9 cellular contexts compared by ENCODE assay signal in the genomic region with DNA sequence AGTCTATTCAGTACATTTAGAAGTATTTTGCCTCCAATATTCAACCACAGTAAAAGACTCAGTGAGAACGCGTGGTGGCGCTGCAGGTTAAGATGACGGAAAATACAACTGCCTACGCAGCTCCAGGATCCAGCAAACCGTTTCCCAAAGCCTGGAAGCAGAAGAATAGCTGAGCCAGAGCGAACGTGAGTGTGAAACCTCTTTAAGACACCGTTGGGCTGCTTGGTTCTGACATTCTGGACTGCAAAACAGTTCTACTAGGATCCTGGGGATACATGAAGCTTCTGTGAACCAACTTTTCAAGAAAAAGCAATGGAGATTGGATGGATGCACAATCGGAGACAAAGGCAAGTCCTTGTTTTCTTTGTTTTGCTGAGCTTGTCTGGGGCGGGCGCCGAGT. TPM values are rescaled to one million over a fixed set of nuclear protein-coding genes. Genes with fewer than 3 reads are reported as not detected.
DNase-seq lines count a peak whose midpoint lies in the region; ATAC-seq and TF ChIP-seq lines count a peak whose summit lies in the region.
"Had no signal": no experiment of that assay in that cellular context is flagged by ENCODE, and none has a peak within 500 bp of the region (broad histone marks: within the 10 kb centered on the region; RNA-seq: fewer than 3 reads in every experiment).

A gene (plus strand): TSS at position 140 of the 400 bp plus-strand sequence. CDS start 173 bp downstream, at position 313.

- no peaks in the 10 kb centered on the region for H3K4me1 ChIP-seq in cardiac muscle cell (ENCODE audit: low read depth)

- H3K36me3 Mint-ChIP-seq in brain = peaks cover 61% of the 10 kb centered on the region
- H3K36me3 Mint-ChIP-seq in CD4-positive, alpha-beta T cell (ENCODE audit: low read depth) = peaks cover 12% of the 10 kb centered on the region

- POLR2A ChIA-PET in CD4-positive, alpha-beta T cell (lab: Charles Lee) = no interaction called here

- no peak within 1 kb of the TSS for H3K27ac ChIP-seq in cardiac muscle cell
- no peak within 1 kb of the TSS for H3K27ac ChIP-seq in CD4-positive, alpha-beta T cell (ENCODE audit: low read depth, low read length)

- H3K27ac Mint-ChIP-seq in brain = peak within 1 kb of the TSS; percentile 70 to 98 (median 93)
- no peak within 1 kb of the TSS for H3K27ac Mint-ChIP-seq in CD4-positive, alpha-beta T cell

- no peaks in the 10 kb centered on the region for H3K36me3 ChIP-seq in cardiac muscle cell

- CTCF ChIA-PET in CD4-positive, alpha-beta T cell (lab: Charles Lee) = no interaction called here

- intact Hi-C loops in cardiac septum (cut with DNase I) = no loop called here
- intact Hi-C loops in CD4-positive, alpha-beta T cell (cut with DNase I, micrococcal nuclease) = no loop called here

- H3K4me1 Mint-ChIP-seq in brain = peaks cover 34% of the 10 kb centered on the region
- H3K4me1 Mint-ChIP-seq in CD4-positive, alpha-beta T cell (ENCODE audit: low read depth) = peaks cover 6% of the 10 kb centered on the region

- no peak for TF ChIP-seq CTCF in cardiac muscle cell (IDR thresholded peaks at IDR 0.05; ENCODE audit: low read depth, low read length)
- TF ChIP-seq CTCF in brain (conservative IDR thresholded peaks at IDR 0.05) = peak; percentile 58 to 66
- no peak for TF ChIP-seq CTCF in CD4-positive, alpha-beta T cell (IDR thresholded peaks at IDR 0.05)

- H3K4me3 ChIP-seq in cardiac muscle cell = no peak within 1 kb of the TSS

- H3K9me3 ChIP-seq in cardiac muscle cell (ENCODE audit: low read depth) = no peaks in the 10 kb centered on the region
- H3K9me3 ChIP-seq in CD4-positive, alpha-beta T cell (ENCODE audit: control insufficient read depth, low read length) = peaks cover 17% of the 10 kb centered on the region

- H3K4me3 Mint-ChIP-seq in brain = peak within 1 kb of the TSS; percentile 72 to 90 (median 89)
- no peak within 1 kb of the TSS for H3K4me3 Mint-ChIP-seq in CD4-positive, alpha-beta T cell

- no peaks in the 10 kb centered on the region for H3K27me3 ChIP-seq in cardiac muscle cell
- peaks cover 38% of the 10 kb centered on the region for H3K27me3 ChIP-seq in CD4-positive, alpha-beta T cell (ENCODE audit: control insufficient read depth, insufficient read depth, low read length)

- peaks cover 4% of the 10 kb centered on the region for H3K27me3 Mint-ChIP-seq in brain
- peaks cover 63% of the 10 kb centered on the region for H3K27me3 Mint-ChIP-seq in CD4-positive, alpha-beta T cell

- H3K9me3 Mint-ChIP-seq in brain = peaks cover 50 to 62% (median 53%) of the 10 kb centered on the region in 5 experiments
- H3K9me3 Mint-ChIP-seq in CD4-positive, alpha-beta T cell = peaks cover 15% of the 10 kb centered on the region

- DNase-seq in cardiac muscle cell (ENCODE audit: low read depth in 1 of 2, low spot score in 1 of 2) = peak; percentile 3 to 30
- no peak for DNase-seq in cardiac septum (ENCODE audit: low spot score)
- DNase-seq in left kidney (ENCODE audit: low read depth, low spot score) = peak; percentile 68
- no peak for DNase-seq in occipital lobe (lab: John Stamatoyannopoulos, UW)
- no peak for DNase-seq in SKM-1 (lab: John Stamatoyannopoulos, UW; ENCODE audit: unreplicated experiment)
- DNase-seq in stimulated activated CD4-positive, alpha-beta T cell treated with anti-CD3 and anti-CD28 coated beads, Interleukin-12 subunit alpha, Interleukin-12 subunit beta, amount 100 ng/mL, for 4 hours = no peak
- no peak for DNase-seq in CD4-positive, alpha-beta T cell
- DNase-seq: DND-41 had no signal

- ATAC-seq in CD4-positive, alpha-beta T cell (ENCODE audit: poor library complexity) = no peak

RNA-seq across cellular contexts. Expression of the gene that starts here (rescaled TPM):
- total RNA-seq in cardiac muscle cell (4.8 and 6.3 TPM in 2 replicates), cardiac septum (2.2 TPM), occipital lobe (4.5 TPM)
- polyA plus RNA-seq in cardiac muscle cell (1.6 and 2.7 TPM in 2 replicates), brain (ENCODE audit: insufficient read depth, low read depth, low replicate concordance) (20.5 TPM)
- total RNA-seq in CD4-positive, alpha-beta T cell = not detected

Comparison
In these comparisons a context has a peak if more than half of its experiments do, and no peak if none do; other contexts are left out.
1. DNase-seq: peak in cardiac muscle cell (2 of 2) and left kidney (single experiment); none in cardiac septum (single experiment), occipital lobe (single experiment), SKM-1 (single experiment), stimulated activated CD4-positive, alpha-beta T cell treated with anti-CD3 and anti-CD28 coated beads, Interleukin-12 subunit alpha, Interleukin-12 subunit beta, amount 100 ng/mL, for 4 hours (single experiment) and CD4-positive, alpha-beta T cell (0 of 10).
2. CTCF ChIP-seq: peak in brain (2 of 2); none in cardiac muscle cell (single experiment) and CD4-positive, alpha-beta T cell (single experiment).